In genomic region chr10:95561200-95562177, GRCh38 we compare ENCODE assay signal across 8 cellular contexts. TPM values are rescaled to one million over a fixed set of nuclear protein-coding genes. Genes with fewer than 3 reads are reported as not detected.
DNase-seq lines count a peak whose midpoint lies in the region; ATAC-seq and TF ChIP-seq lines count a peak whose summit lies in the region.

TSS of gene SORBS1 (minus strand) at chr10:95561371. CDS start at chr10:95441135, 120,236 bp downstream.

- peak within 1 kb of the TSS; percentile 74 to 92 for H3K27ac Mint-ChIP-seq in T-cell

- no peaks in the 10 kb centered on the region for H3K9me3 ChIP-seq in heart right ventricle
- H3K9me3 ChIP-seq in transverse colon: no peaks in the 10 kb centered on the region

- H3K36me3 Mint-ChIP-seq in T-cell: no peaks in the 10 kb centered on the region

- H3K9me3 Mint-ChIP-seq in T-cell: no peaks in the 10 kb centered on the region

- H3K27me3 Mint-ChIP-seq in T-cell: peaks cover 0 to 7% of the 10 kb centered on the region in 2 donors

- no peak for TF ChIP-seq EP300 in transverse colon (IDR thresholded peaks at IDR 0.05; ENCODE audit: low read depth)

- peak; percentile 98 for ATAC-seq in HG02870 (IDR thresholded peaks at IDR 0.05; ENCODE audit: unreplicated experiment)
- ATAC-seq in T-cell (replicated peaks in 1 of 4): peak; percentile 97 to 98 (median 98)
- ATAC-seq in heart right ventricle: peak; percentile 97 to 99 (median 98)

- 5% methylated on average over 84 of the region's 84 CpGs for WGBS in heart right ventricle, 2 donors
- 3 to 17% methylated on average over 19 to 76 of the region's 84 CpGs for WGBS in transverse colon (ENCODE audit: low coverage in 1 of 2), 2 donors

- no peaks in the 10 kb centered on the region for H3K36me3 ChIP-seq in heart right ventricle
- H3K36me3 ChIP-seq in transverse colon: no peaks in the 10 kb centered on the region

- H3K4me1 ChIP-seq in heart right ventricle: peaks cover 3 to 50% (median 27%) of the 10 kb centered on the region in 9 donors
- peaks cover 0 to 38% (median 28%) of the 10 kb centered on the region in 4 donors for H3K4me1 ChIP-seq in transverse colon

- peak within 1 kb of the TSS; percentile 81 to 94 (median 90) for H3K27ac ChIP-seq in heart right ventricle
- H3K27ac ChIP-seq in transverse colon: peak within 1 kb of the TSS; percentile 90 to 95 (median 92)

- POLR2A ChIA-PET in T-cell (lab: Charles Lee): no interaction called here

- CTCF ChIA-PET in T-cell (lab: Charles Lee): interaction anchor here in 1 of 2 donors (0.6 kb wide), 1 partner anchor 23 kb away, joined by 3 read pairs; no protein-coding TSS in a partner anchor

- peaks cover 0 to 8% (median 0%) of the 10 kb centered on the region in 7 donors for H3K27me3 ChIP-seq in heart right ventricle
- no peaks in the 10 kb centered on the region for H3K27me3 ChIP-seq in transverse colon

- DNase-seq in GM13976 (ENCODE audit: low spot score) (peak; percentile 99), NCI-H146 (lab: John Stamatoyannopoulos, UW) (peak; percentile 98), T-cell (peak; percentile 68 to 92 (median 84)), amniotic epithelial cell (ENCODE audit: low read depth) (peak; percentile 90), heart right ventricle (peak; percentile 96), posterior cingulate gyrus (peak; percentile 94 to 99 (median 96)), transverse colon (peak; percentile 97)

- H3K4me3 Mint-ChIP-seq in T-cell: peak within 1 kb of the TSS; percentile 96 to 99 (median 98)

- in situ Hi-C loops in GM13976 (cut with MboI; ENCODE audit: low sequenced_read_pairs, unreplicated experiment) (no loop called here), transverse colon (cut with MboI; ENCODE audit: low pct_ligation_motif_present in 1 of 4, low pct_unique_long_range_greater_than_20kb in 1 of 4, low sequenced_read_pairs in 3 of 4) (no loop called here)

- TF ChIP-seq CTCF in GM13976 (IDR thresholded peaks at IDR 0.05; ENCODE audit: borderline replicate concordance, control extremely low read depth, extremely low read depth, insufficient read depth, missing control alignments): no peak
- no peak for TF ChIP-seq CTCF in heart right ventricle (IDR thresholded peaks at IDR 0.05)
- no peak for TF ChIP-seq CTCF in transverse colon (IDR thresholded peaks at IDR 0.05)

- peak; percentile 83 for TF ChIP-seq POLR2A in transverse colon (IDR thresholded peaks at IDR 0.05)

- H3K4me3 ChIP-seq in heart right ventricle: peak within 1 kb of the TSS; percentile 85 to 99 (median 92)
- H3K4me3 ChIP-seq in transverse colon: peak within 1 kb of the TSS; percentile 61 to 89 (median 72)

- intact Hi-C loops in heart right ventricle (cut with DNase I): loop anchor here in 6 of 10 donors (2.0 to 10.0 kb wide), 6 partner anchors 83 to 131 kb away; no protein-coding TSS in a partner anchor
- intact Hi-C loops in posterior cingulate gyrus (cut with DNase I): no loop called here
- intact Hi-C loops in transverse colon (cut with DNase I; ENCODE audit: low total_unique reads): loop anchor here (10.0 kb wide), 1 partner anchor 117 kb away; no protein-coding TSS in a partner anchor

- H3K4me1 Mint-ChIP-seq in T-cell: peaks cover 9 to 14% (median 13%) of the 10 kb centered on the region in 3 donors

RNA-seq across cellular contexts. Expression of gene SORBS1, which starts in this region (rescaled TPM):
- 1 to 10 TPM in 4 of 5 donors, under 1 TPM in 1; 0.98 to 2.4 (median 1.8) TPM for total RNA-seq in T-cell
- total RNA-seq in heart right ventricle: 1,000 to 10,000 TPM in 6 of 10 donors, 100 to 1,000 TPM in 4; 528 to 1,253 (median 1,130) TPM
- polyA plus RNA-seq in heart right ventricle: 100 to 1,000 TPM; 140 to 350 TPM
- total RNA-seq in transverse colon: 100 to 1,000 TPM in 3 of 4 donors, 10 to 100 TPM in 1; 92.2 to 308 (median 150) TPM

Comparison
In these comparisons a context has a peak if more than half of its experiments do, and no peak if none do; other contexts are left out.
1. Peak in every context shown above with its lines: DNase-seq, ATAC-seq, H3K4me3 ChIP-seq and H3K27ac ChIP-seq.
2. RNA of gene SORBS1 (total RNA-seq): 528 to 1,253 TPM in heart right ventricle and 92.2 to 308 TPM in transverse colon; 0.98 to 2.4 TPM in T-cell; every median in the first group is over 10 times any median in the second.